13 cellular contexts compared by ENCODE assay signal in genomic region chr3:43289401-43289800, GRCh38. TPM values are rescaled to one million over a fixed set of nuclear protein-coding genes. Genes with fewer than 3 reads are reported as not detected.
A peak's percentile ranks its signal among the peaks of the same experiment; 100 is the strongest.
DNase-seq lines count a peak whose midpoint lies in the region; ATAC-seq, FAIRE-seq and TF ChIP-seq lines count a peak whose summit lies in the region.
"Had no signal": no experiment of that assay in that cellular context is flagged by ENCODE, and none has a peak within 500 bp of the region (broad histone marks: within the 10 kb centered on the region; RNA-seq: fewer than 3 reads in every experiment).

No MANE protein-coding gene starts in this region.

- H3K4me1 ChIP-seq in right cardiac atrium (ENCODE audit: control insufficient read depth, insufficient read depth, low read length): peaks cover 14% of the 10 kb centered on the region
- H3K4me1 ChIP-seq in colonic mucosa: peaks cover 13% of the 10 kb centered on the region
- H3K4me1 ChIP-seq in naive thymus-derived CD4-positive, alpha-beta T cell (ENCODE audit: control insufficient read depth in 2 of 2, insufficient read depth in 2 of 2, low read length in 2 of 2): peaks cover 55 to 58% of the 10 kb centered on the region in 2 donors

- no peak for FAIRE-seq in GM19239 (lab: Jason Lieb, UNC)

- H3K9me3 ChIP-seq in right cardiac atrium (ENCODE audit: control insufficient read depth, low read length) (no peaks in the 10 kb centered on the region), colonic mucosa (no peaks in the 10 kb centered on the region)
- H3K9me3 ChIP-seq in naive thymus-derived CD4-positive, alpha-beta T cell (ENCODE audit: control insufficient read depth in 2 of 3, low read length in 3 of 3): no peaks in the 10 kb centered on the region
- H3K9me3 ChIP-seq: ovary had no signal

- H3K4me3 Mint-ChIP-seq in naive thymus-derived CD4-positive, alpha-beta T cell: peak overlapping the region; percentile 90 to 100 (median 98)
- H3K4me3 Mint-ChIP-seq: endodermal cell had no signal

- POLR2A ChIA-PET in naive thymus-derived CD4-positive, alpha-beta T cell (lab: Charles Lee): interaction anchor here (1.0 to 3.7 kb wide), 10 partner anchors 10 to 325 kb away, joined by 3 to 32 read pairs (median 4); no protein-coding TSS in a partner anchor

- H3K27ac Mint-ChIP-seq in naive thymus-derived CD4-positive, alpha-beta T cell: peak overlapping the region; percentile 87 to 99 (median 96)
- H3K27ac Mint-ChIP-seq: endodermal cell had no signal

- CTCF ChIA-PET in naive thymus-derived CD4-positive, alpha-beta T cell (lab: Charles Lee): interaction anchor here (0.6 to 1.2 kb wide), 4 partner anchors 88 to 327 kb away, joined by 3 to 7 read pairs (median 4); no protein-coding TSS in a partner anchor

- no peaks in the 10 kb centered on the region for H3K27me3 Mint-ChIP-seq in naive thymus-derived CD4-positive, alpha-beta T cell

- DNase-seq in right cardiac atrium (no peak), cardiac septum (ENCODE audit: low spot score) (no peak), colonic mucosa (no peak), GM19239 (ENCODE audit: insufficient read length, low spot score) (no peak), SW 1271 (lab: John Stamatoyannopoulos, UW) (no peak), NCI-H1105 (lab: John Stamatoyannopoulos, UW) (no peak)
- no peak for DNase-seq in naive thymus-derived CD4-positive, alpha-beta T cell
- DNase-seq: activated CD4-positive, alpha-beta T cell treated with anti-CD3 and anti-CD28 coated beads, Interleukin-2, amount 50 U/mL, for 48 hours; endodermal cell; NCI-H526; ovary; stimulated activated naive CD4-positive, alpha-beta T cell treated with Interleukin-2 at 50 U/mL for 16 hours had no signal

- WGBS in right cardiac atrium: 51% methylated on average over 2 of the region's 2 CpGs

- intact Hi-C loops in right cardiac atrium (cut with DNase I): loop anchor here in 1 of 4 donors (5.0 kb wide), 1 partner anchor 57 kb away; no protein-coding TSS in a partner anchor
- intact Hi-C loops in cardiac septum (cut with DNase I): loop anchor here (5.0 to 10.0 kb wide), 4 partner anchors 62 to 185 kb away; partner anchors contain the start of gene POMGNT2
- intact Hi-C loops in colonic mucosa (cut with DNase I): no loop called here
- intact Hi-C loops in naive thymus-derived CD4-positive, alpha-beta T cell (cut with micrococcal nuclease): loop anchor here (2.0 to 5.0 kb wide), 7 partner anchors 13 to 687 kb away; partner anchors contain the start of genes ABHD5 (in 1 of the 2), ANO10 (in 1 of the 2), HIGD1A (in 1 of the 2) and NKTR (in 1 of the 2)

- peaks cover 43 to 66% (median 62%) of the 10 kb centered on the region in 7 donors for H3K4me1 Mint-ChIP-seq in naive thymus-derived CD4-positive, alpha-beta T cell

- H3K36me3 Mint-ChIP-seq in naive thymus-derived CD4-positive, alpha-beta T cell: peaks cover 0 to 36% (median 16%) of the 10 kb centered on the region in 5 donors

- ATAC-seq in right cardiac atrium (no peak), HG02623 (IDR thresholded peaks at IDR 0.05; ENCODE audit: unreplicated experiment) (no peak)
- no peak for ATAC-seq in naive thymus-derived CD4-positive, alpha-beta T cell

- H3K9me3 Mint-ChIP-seq in naive thymus-derived CD4-positive, alpha-beta T cell: peaks cover 0 to 4% (median 0%) of the 10 kb centered on the region in 11 donors
- H3K9me3 Mint-ChIP-seq: endodermal cell had no signal

- H3K27me3 ChIP-seq in right cardiac atrium (ENCODE audit: control insufficient read depth, insufficient read depth) (no peaks in the 10 kb centered on the region), colonic mucosa (no peaks in the 10 kb centered on the region)
- H3K27me3 ChIP-seq in naive thymus-derived CD4-positive, alpha-beta T cell (ENCODE audit: control insufficient read depth in 2 of 2, insufficient read depth in 2 of 2, low read length in 2 of 2): no peaks in the 10 kb centered on the region
- H3K27me3 ChIP-seq: ovary had no signal

- H3K4me3 ChIP-seq in right cardiac atrium (ENCODE audit: low read length) (peak overlapping the region; percentile 97), colonic mucosa (no peak overlapping the region)
- peak overlapping the region; percentile 79 for H3K4me3 ChIP-seq in naive thymus-derived CD4-positive, alpha-beta T cell (ENCODE audit: low read length)
- H3K4me3 ChIP-seq: ovary had no signal

- peak overlapping the region in 1 of 2 donors; percentile 49 for H3K9ac ChIP-seq in colonic mucosa (ENCODE audit: low read depth in 2 of 2, low read length in 2 of 2)

- H3K36me3 ChIP-seq in colonic mucosa: no peaks in the 10 kb centered on the region
- H3K36me3 ChIP-seq in naive thymus-derived CD4-positive, alpha-beta T cell (ENCODE audit: control insufficient read depth in 2 of 3, insufficient read depth in 3 of 3, low read length in 3 of 3): peaks cover 0 to 7% (median 0%) of the 10 kb centered on the region in 3 experiments
- H3K36me3 ChIP-seq: ovary had no signal

- no peak for TF ChIP-seq CTCF in colonic mucosa (IDR thresholded peaks at IDR 0.05)

- H3K27ac ChIP-seq in right cardiac atrium (ENCODE audit: low read length) (peak overlapping the region; percentile 48), colonic mucosa (peak overlapping the region; percentile 65)
- H3K27ac ChIP-seq in naive thymus-derived CD4-positive, alpha-beta T cell (ENCODE audit: low read depth, low read length): peak overlapping the region; percentile 89

RNA-seq across cellular contexts. Expression of gene SNRK, which starts 3.1 kb away (rescaled TPM):
- total RNA-seq in right cardiac atrium: 10 to 100 TPM; 23.6 to 29.0 (median 27.2) TPM
- polyA plus RNA-seq in right cardiac atrium: 12.1 TPM
- 25.1 TPM for total RNA-seq in cardiac septum
- 10 to 100 TPM; 19.7 to 48.2 TPM for total RNA-seq in colonic mucosa
- total RNA-seq in naive thymus-derived CD4-positive, alpha-beta T cell: 100 to 1,000 TPM in 4 of 5 experiments, 10 to 100 TPM in 1; 71.9 to 176 (median 146) TPM
- polyA plus RNA-seq in naive thymus-derived CD4-positive, alpha-beta T cell: 10 to 100 TPM; 63.4 to 66.2 TPM
